In the genomic region with DNA sequence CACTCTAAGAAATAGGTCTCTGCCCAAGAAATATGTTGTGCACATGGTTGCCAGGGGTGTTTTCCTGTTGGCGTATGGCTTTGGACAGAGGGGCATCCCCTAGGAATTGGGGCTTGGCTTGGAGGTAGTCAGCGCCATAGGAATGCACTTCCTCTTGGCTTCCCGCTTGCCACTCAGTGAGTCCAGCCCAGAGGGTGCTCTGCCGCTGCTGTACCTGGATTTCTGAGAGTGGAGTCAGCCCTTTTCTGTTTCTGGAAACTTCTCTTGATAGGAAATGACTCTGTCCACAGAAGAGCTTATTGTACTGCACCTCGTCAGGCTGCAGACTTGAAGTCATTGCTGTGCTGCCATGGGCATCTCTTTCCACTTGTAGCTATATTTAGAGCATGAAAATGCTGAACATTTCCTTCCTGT, we compare ENCODE assay signal across 8 cellular contexts.
DNase-seq lines count a peak whose midpoint lies in the region; ATAC-seq and TF ChIP-seq lines count a peak whose summit lies in the region.

No MANE protein-coding gene starts in this region.

- intact Hi-C loops in mammary epithelial cell (cut with micrococcal nuclease), result loop anchor here (1.0 kb wide), 1 partner anchor 40 kb away; no protein-coding TSS in a partner anchor

- H3K4me1 Mint-ChIP-seq in memory B cell, result peaks cover 61% of the 10 kb centered on the region

- H3K27me3 ChIP-seq in BLaER1 (no peaks in the 10 kb centered on the region), mammary epithelial cell (ENCODE audit: insufficient read depth, low read length) (no peaks in the 10 kb centered on the region)

- peak overlapping the region; percentile 70 for H3K4me3 Mint-ChIP-seq in memory B cell

- peaks cover 76% of the 10 kb centered on the region for H3K79me2 ChIP-seq in mammary epithelial cell (ENCODE audit: insufficient read depth, low read length)

- peaks cover 7% of the 10 kb centered on the region for H3K36me3 Mint-ChIP-seq in memory B cell

- H3K36me3 ChIP-seq in BLaER1 (peaks cover 66% of the 10 kb centered on the region), mammary epithelial cell (ENCODE audit: insufficient read depth, low read length) (no peaks in the 10 kb centered on the region)

- H3K27ac ChIP-seq in BLaER1 (peak overlapping the region; percentile 59), mammary epithelial cell (ENCODE audit: insufficient read depth, low read depth, low read length) (peak overlapping the region; percentile 91)

- BruUV-seq in mammary epithelial cell (replicated peaks; lab: Mats Ljungman, UMichigan), result no TSS peak

- peak; percentile 77 for DNase-seq in LHCN-M2 (ENCODE audit: low read depth)
- DNase-seq in mammary epithelial cell, result no peak
- DNase-seq in memory B cell (ENCODE audit: low spot score in 2 of 2), result no peak
- DNase-seq in GOT3 (lab: John Stamatoyannopoulos, UW), result no peak

- H2AFZ ChIP-seq in mammary epithelial cell (ENCODE audit: low read depth, low read length), result peak overlapping the region; percentile 65

- dilution Hi-C loops in mammary epithelial cell (cut with HindIII; ENCODE audit: low sequenced_read_pairs), result no loop called here

- peak overlapping the region; percentile 91 for H3K27ac Mint-ChIP-seq in memory B cell

- WGBS in mammary epithelial cell (ENCODE audit: low coverage, missing lambda C conversion rate), result 5% methylated on average over 5 of the region's 5 CpGs

- H3K4me1 ChIP-seq in BLaER1, result peaks cover 98% of the 10 kb centered on the region
- peaks cover 47% of the 10 kb centered on the region for H3K4me1 ChIP-seq in mammary epithelial cell (ENCODE audit: insufficient read depth, low read length)

- CTCF ChIA-PET in mammary epithelial cell (lab: Charles Lee; ENCODE audit: low non-redundant PET), result no interaction called here

- H3K9me3 ChIP-seq in BLaER1 (no peaks in the 10 kb centered on the region), mammary epithelial cell (replicated peaks; ENCODE audit: insufficient read depth, low read length) (no peaks in the 10 kb centered on the region)

- H3K4me3 ChIP-seq in BLaER1, result peak overlapping the region; percentile 40
- H3K4me3 ChIP-seq in mammary epithelial cell (replicated peaks in 1 of 3; ENCODE audit: insufficient read depth in 1 of 3, low read depth in 2 of 3, low read length in 3 of 3), result peak overlapping the region in 1 of 3 experiments; percentile 2

- no peaks in the 10 kb centered on the region for H3K9me3 Mint-ChIP-seq in memory B cell

- H4K20me1 ChIP-seq in BLaER1 (peaks cover 99% of the 10 kb centered on the region), mammary epithelial cell (ENCODE audit: insufficient read depth, low read length) (no peaks in the 10 kb centered on the region)

- no peaks in the 10 kb centered on the region for H3K27me3 Mint-ChIP-seq in memory B cell

- ATAC-seq in memory B cell (ENCODE audit: low read depth) (no peak), GM21515 (IDR thresholded peaks at IDR 0.05; ENCODE audit: unreplicated experiment) (no peak), GM18498 (IDR thresholded peaks at IDR 0.05; ENCODE audit: unreplicated experiment) (no peak), GM18873 (IDR thresholded peaks at IDR 0.05; ENCODE audit: low FRiP score, unreplicated experiment) (no peak)

- no peak for TF ChIP-seq CTCF in mammary epithelial cell (conservative IDR thresholded peaks at IDR 0.05 in 1 of 2, IDR thresholded peaks at IDR 0.05 in 1 of 2; ENCODE audit: extremely low read depth in 1 of 2, insufficient read depth in 1 of 2, low read depth in 1 of 2, low read length in 2 of 2)

- H3K9ac ChIP-seq in BLaER1 (peak overlapping the region; percentile 46), mammary epithelial cell (ENCODE audit: insufficient read depth, low read length) (peak overlapping the region; percentile 63)

- in situ Hi-C loops in mammary epithelial cell (cut with MboI; ENCODE audit: low sequenced_read_pairs in 2 of 2), result no loop called here

- peak overlapping the region; percentile 94 for H3K4me2 ChIP-seq in BLaER1
- peak overlapping the region; percentile 80 for H3K4me2 ChIP-seq in mammary epithelial cell (ENCODE audit: insufficient read depth, low read depth, low read length)
